In the genomic region with DNA sequence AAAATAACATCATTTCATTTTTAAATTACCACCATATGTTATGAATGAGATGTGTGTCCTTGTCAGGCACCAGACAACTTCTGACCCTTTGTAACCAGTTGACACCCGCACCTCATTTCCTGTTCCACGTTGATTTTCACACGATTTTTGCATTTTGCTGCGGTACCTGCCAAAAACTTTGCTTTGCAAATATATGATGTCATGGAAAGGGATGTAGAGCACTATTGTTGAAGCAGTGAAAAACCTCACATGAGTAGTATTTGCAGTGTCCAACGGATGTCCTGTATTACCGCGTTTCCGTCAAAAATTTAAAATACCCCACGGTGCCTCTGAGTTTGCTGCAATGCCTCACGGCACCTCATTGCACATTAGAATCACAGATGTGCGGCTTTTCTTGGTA, we compare ENCODE assay signal across 1 cellular context.
TF ChIP-seq lines count a peak whose summit lies in the region.

No MANE protein-coding gene starts in this region.

TF ChIP-seq in GM12878, 131 proteins besides CTCF, POLR2A, EP300 and RAD21 (continued from another document and continues in another):
- peak; percentile 52; the same call in 1 of the 2 replicates for TF ChIP-seq CREM (IDR thresholded peaks at IDR 0.05; ENCODE audit: low read depth)
- TF ChIP-seq ELK1 (IDR thresholded peaks at IDR 0.05; ENCODE audit: low read depth, low read length) = no peak
- peak; percentile 34 for TF ChIP-seq MEF2B (IDR thresholded peaks at IDR 0.05; ENCODE audit: partially characterized antibody, poor library complexity, severe bottlenecking)
- TF ChIP-seq POU2F2 (IDR thresholded peaks at IDR 0.05; ENCODE audit: borderline replicate concordance, low read depth, low read length) = peak; percentile 78; the same call in 2 of the 3 replicates
- no peak for TF ChIP-seq FOS (IDR thresholded peaks at IDR 0.05; ENCODE audit: borderline replicate concordance, extremely low read depth, insufficient read length)
- TF ChIP-seq, protein P1, sequence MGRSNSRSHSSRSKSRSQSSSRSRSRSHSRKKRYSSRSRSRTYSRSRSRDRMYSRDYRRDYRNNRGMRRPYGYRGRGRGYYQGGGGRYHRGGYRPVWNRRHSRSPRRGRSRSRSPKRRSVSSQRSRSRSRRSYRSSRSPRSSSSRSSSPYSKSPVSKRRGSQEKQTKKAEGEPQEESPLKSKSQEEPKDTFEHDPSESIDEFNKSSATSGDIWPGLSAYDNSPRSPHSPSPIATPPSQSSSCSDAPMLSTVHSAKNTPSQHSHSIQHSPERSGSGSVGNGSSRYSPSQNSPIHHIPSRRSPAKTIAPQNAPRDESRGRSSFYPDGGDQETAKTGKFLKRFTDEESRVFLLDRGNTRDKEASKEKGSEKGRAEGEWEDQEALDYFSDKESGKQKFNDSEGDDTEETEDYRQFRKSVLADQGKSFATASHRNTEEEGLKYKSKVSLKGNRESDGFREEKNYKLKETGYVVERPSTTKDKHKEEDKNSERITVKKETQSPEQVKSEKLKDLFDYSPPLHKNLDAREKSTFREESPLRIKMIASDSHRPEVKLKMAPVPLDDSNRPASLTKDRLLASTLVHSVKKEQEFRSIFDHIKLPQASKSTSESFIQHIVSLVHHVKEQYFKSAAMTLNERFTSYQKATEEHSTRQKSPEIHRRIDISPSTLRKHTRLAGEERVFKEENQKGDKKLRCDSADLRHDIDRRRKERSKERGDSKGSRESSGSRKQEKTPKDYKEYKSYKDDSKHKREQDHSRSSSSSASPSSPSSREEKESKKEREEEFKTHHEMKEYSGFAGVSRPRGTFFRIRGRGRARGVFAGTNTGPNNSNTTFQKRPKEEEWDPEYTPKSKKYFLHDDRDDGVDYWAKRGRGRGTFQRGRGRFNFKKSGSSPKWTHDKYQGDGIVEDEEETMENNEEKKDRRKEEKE (IDR thresholded peaks at IDR 0.05) = no peak
- no peak for TF ChIP-seq USF2 (IDR thresholded peaks at IDR 0.05; ENCODE audit: borderline replicate concordance, low read depth, low read length)
- 0 out of 4 replicates have a peak, but pooled peaks of 1 of the 2 experiments have one; percentile 25 for TF ChIP-seq IKZF2 (IDR thresholded peaks at IDR 0.05)
- TF ChIP-seq NBN (IDR thresholded peaks at IDR 0.05) = no peak
- 0 out of 2 replicates have a peak, but pooled peaks have one; percentile 16 for TF ChIP-seq GABPA (IDR thresholded peaks at IDR 0.05; ENCODE audit: low read depth)
- peak; percentile 31; the same call in 1 of the 2 replicates for TF ChIP-seq NR2F1 (conservative IDR thresholded peaks at IDR 0.05)
- TF ChIP-seq NR2C1 (IDR thresholded peaks at IDR 0.05) = no peak
- no peak for TF ChIP-seq REST (IDR thresholded peaks at IDR 0.05; ENCODE audit: low read depth, low read length)
- TF ChIP-seq, protein P2, sequence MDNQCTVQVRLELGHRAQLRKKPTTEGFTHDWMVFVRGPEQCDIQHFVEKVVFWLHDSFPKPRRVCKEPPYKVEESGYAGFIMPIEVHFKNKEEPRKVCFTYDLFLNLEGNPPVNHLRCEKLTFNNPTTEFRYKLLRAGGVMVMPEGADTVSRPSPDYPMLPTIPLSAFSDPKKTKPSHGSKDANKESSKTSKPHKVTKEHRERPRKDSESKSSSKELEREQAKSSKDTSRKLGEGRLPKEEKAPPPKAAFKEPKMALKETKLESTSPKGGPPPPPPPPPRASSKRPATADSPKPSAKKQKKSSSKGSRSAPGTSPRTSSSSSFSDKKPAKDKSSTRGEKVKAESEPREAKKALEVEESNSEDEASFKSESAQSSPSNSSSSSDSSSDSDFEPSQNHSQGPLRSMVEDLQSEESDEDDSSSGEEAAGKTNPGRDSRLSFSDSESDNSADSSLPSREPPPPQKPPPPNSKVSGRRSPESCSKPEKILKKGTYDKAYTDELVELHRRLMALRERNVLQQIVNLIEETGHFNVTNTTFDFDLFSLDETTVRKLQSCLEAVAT (IDR thresholded peaks at IDR 0.05) = 0 out of 2 replicates have a peak, but pooled peaks have one; percentile 5
- peak in 1 of 2 experiments; percentile 36; a peak in 1 of 4 replicates for TF ChIP-seq BHLHE40 (IDR thresholded peaks at IDR 0.05; ENCODE audit: borderline replicate concordance in 1 of 2, low read depth in 2 of 2, low read length in 1 of 2)
- TF ChIP-seq IRF3 (IDR thresholded peaks at IDR 0.05) = no peak
- no peak for TF ChIP-seq SUPT20H (IDR thresholded peaks at IDR 0.05; ENCODE audit: borderline replicate concordance, control insufficient read depth, low read depth, low read length)
- TF ChIP-seq ATF2 (IDR thresholded peaks at IDR 0.05; ENCODE audit: low read length) = peak; percentile 59
- no peak for TF ChIP-seq ZNF687 (IDR thresholded peaks at IDR 0.05)
- no peak for TF ChIP-seq JUND (IDR thresholded peaks at IDR 0.05; ENCODE audit: low read depth, low read length)
- no peak for TF ChIP-seq SIN3A (IDR thresholded peaks at IDR 0.05; ENCODE audit: low read depth, low read length)
- TF ChIP-seq, protein P3, sequence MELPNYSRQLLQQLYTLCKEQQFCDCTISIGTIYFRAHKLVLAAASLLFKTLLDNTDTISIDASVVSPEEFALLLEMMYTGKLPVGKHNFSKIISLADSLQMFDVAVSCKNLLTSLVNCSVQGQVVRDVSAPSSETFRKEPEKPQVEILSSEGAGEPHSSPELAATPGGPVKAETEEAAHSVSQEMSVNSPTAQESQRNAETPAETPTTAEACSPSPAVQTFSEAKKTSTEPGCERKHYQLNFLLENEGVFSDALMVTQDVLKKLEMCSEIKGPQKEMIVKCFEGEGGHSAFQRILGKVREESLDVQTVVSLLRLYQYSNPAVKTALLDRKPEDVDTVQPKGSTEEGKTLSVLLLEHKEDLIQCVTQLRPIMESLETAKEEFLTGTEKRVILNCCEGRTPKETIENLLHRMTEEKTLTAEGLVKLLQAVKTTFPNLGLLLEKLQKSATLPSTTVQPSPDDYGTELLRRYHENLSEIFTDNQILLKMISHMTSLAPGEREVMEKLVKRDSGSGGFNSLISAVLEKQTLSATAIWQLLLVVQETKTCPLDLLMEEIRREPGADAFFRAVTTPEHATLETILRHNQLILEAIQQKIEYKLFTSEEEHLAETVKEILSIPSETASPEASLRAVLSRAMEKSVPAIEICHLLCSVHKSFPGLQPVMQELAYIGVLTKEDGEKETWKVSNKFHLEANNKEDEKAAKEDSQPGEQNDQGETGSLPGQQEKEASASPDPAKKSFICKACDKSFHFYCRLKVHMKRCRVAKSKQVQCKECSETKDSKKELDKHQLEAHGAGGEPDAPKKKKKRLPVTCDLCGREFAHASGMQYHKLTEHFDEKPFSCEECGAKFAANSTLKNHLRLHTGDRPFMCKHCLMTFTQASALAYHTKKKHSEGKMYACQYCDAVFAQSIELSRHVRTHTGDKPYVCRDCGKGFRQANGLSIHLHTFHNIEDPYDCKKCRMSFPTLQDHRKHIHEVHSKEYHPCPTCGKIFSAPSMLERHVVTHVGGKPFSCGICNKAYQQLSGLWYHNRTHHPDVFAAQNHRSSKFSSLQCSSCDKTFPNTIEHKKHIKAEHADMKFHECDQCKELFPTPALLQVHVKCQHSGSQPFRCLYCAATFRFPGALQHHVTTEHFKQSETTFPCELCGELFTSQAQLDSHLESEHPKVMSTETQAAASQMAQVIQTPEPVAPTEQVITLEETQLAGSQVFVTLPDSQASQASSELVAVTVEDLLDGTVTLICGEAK (IDR thresholded peaks at IDR 0.05; ENCODE audit: borderline replicate concordance) = peak; percentile 60; the same call in 1 of the 2 replicates
- no peak for TF ChIP-seq CEBPB (IDR thresholded peaks at IDR 0.05; ENCODE audit: borderline replicate concordance in 1 of 2, low read depth in 2 of 2, low read length in 2 of 2)
- no peak for TF ChIP-seq NKRF (conservative IDR thresholded peaks at IDR 0.05)
- no peak for TF ChIP-seq ZNF24 (IDR thresholded peaks at IDR 0.05)
